In the genomic region with DNA sequence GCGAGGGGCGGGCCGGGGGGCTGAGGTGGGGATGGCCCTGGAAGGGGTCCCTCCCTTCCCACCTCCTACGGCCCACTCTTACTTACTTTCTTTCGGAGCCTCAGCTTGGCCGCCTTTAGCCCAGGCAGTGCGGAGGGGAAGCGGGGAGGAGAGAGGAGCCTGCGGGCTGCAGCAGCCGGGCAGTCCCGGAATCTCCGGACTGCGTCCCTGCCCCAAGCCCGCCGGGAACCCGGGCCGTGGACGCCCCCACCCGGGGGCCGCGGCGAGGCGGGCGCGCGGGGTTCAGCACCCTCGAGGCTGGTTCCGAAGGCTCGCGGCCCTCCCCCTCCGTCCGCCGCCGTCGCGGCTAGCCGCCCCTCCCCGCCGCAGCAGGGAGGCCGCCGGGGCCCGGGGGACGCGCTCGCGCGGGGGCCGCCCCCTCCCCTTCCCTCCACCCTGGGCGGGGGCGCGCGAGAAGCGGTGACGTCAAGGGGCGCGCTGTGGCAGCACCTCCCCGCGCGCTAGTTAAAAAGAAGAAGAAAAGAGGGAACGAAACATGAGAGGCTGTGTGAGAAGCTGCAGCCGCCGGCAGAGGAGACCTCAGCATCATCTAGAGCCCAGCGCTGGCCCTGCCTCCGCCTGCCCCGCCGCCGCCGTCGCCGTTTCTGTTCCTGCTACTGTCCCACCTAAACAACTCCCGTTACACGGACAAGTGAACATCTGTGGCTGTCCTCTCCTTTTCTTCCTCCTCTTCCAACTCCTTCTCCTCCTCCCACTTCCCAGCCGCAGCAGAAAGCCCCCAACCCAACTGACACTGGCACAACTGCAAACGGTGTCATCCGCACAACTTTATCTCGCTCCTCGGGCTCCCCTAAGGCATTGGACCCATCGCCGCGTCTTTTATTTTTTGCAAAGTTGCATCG, we compare ENCODE assay signal across 8 cellular contexts. TPM values are rescaled to one million over a fixed set of nuclear protein-coding genes. Genes with fewer than 3 reads are reported as not detected.
DNase-seq lines count a peak whose midpoint lies in the region; ATAC-seq, FAIRE-seq and TF ChIP-seq lines count a peak whose summit lies in the region.

A gene with protein sequence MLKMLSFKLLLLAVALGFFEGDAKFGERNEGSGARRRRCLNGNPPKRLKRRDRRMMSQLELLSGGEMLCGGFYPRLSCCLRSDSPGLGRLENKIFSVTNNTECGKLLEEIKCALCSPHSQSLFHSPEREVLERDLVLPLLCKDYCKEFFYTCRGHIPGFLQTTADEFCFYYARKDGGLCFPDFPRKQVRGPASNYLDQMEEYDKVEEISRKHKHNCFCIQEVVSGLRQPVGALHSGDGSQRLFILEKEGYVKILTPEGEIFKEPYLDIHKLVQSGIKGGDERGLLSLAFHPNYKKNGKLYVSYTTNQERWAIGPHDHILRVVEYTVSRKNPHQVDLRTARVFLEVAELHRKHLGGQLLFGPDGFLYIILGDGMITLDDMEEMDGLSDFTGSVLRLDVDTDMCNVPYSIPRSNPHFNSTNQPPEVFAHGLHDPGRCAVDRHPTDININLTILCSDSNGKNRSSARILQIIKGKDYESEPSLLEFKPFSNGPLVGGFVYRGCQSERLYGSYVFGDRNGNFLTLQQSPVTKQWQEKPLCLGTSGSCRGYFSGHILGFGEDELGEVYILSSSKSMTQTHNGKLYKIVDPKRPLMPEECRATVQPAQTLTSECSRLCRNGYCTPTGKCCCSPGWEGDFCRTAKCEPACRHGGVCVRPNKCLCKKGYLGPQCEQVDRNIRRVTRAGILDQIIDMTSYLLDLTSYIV (plus strand): TSS at position 536 of the 902 bp plus-strand sequence. CDS start 520 bp downstream, outside the sequence.

- H3K27me3 ChIP-seq in CD8-positive, alpha-beta memory T cell (ENCODE audit: insufficient read depth, low read length, poor library complexity, severe bottlenecking), result no peaks in the 10 kb centered on the region
- no peaks in the 10 kb centered on the region for H3K27me3 ChIP-seq in pancreas

- intact Hi-C loops in left ventricle myocardium superior (cut with micrococcal nuclease) (no loop called here), pancreas (cut with DNase I) (no loop called here)

- H3K4me1 ChIP-seq in CD8-positive, alpha-beta memory T cell (ENCODE audit: insufficient read depth, low read length), result no peaks in the 10 kb centered on the region
- H3K4me1 ChIP-seq in pancreas, result peaks cover 0 to 3% (median 0%) of the 10 kb centered on the region in 3 donors

- H3K27me3 Mint-ChIP-seq in CD8-positive, alpha-beta memory T cell, result peaks cover 16 to 54% of the 10 kb centered on the region in 2 donors

- H3K4me1 Mint-ChIP-seq in CD8-positive, alpha-beta memory T cell, result peaks cover 14 to 22% (median 21%) of the 10 kb centered on the region in 3 donors

- H3K4me3 Mint-ChIP-seq in CD8-positive, alpha-beta memory T cell, result peak within 1 kb of the TSS; percentile 50 to 85 (median 62)

- H3K36me3 Mint-ChIP-seq in CD8-positive, alpha-beta memory T cell, result no peaks in the 10 kb centered on the region

- no peak within 1 kb of the TSS for H3K27ac Mint-ChIP-seq in CD8-positive, alpha-beta memory T cell

- CTCF ChIA-PET in CD8-positive, alpha-beta memory T cell (lab: Charles Lee), result no interaction called here

- ATAC-seq in GM19452 (IDR thresholded peaks at IDR 0.05; ENCODE audit: unreplicated experiment) (peak; percentile 47), left ventricle myocardium superior (peak; percentile 85), pancreas (peak; percentile 70 to 86 (median 83)), HG03039 (IDR thresholded peaks at IDR 0.05; ENCODE audit: unreplicated experiment) (no peak)

- H3K27ac ChIP-seq in CD8-positive, alpha-beta memory T cell (ENCODE audit: low read depth, low read length), result no peak within 1 kb of the TSS
- H3K27ac ChIP-seq in angular gyrus (ENCODE audit: low read depth, low read length), result peak within 1 kb of the TSS; percentile 88
- peak within 1 kb of the TSS in 2 of 4 donors; percentile 12 to 34 for H3K27ac ChIP-seq in pancreas

- no peak for FAIRE-seq in pancreas (lab: Jason Lieb, UNC)

- peak in 1 of 5 donors; percentile 5 for DNase-seq in CD8-positive, alpha-beta memory T cell
- DNase-seq in NCI-H69 (lab: John Stamatoyannopoulos, UW) (peak; percentile 79), left ventricle myocardium superior (peak; percentile 44), pancreas (peak; percentile 30 to 77 (median 64)), NCI-H446 treated with DMSO at 0.1 percent for 48 hours (lab: John Stamatoyannopoulos, UW) (no peak)

- H3K4me3 ChIP-seq in CD8-positive, alpha-beta memory T cell (ENCODE audit: low read length), result no peak within 1 kb of the TSS
- peak within 1 kb of the TSS; percentile 33 to 61 (median 51) for H3K4me3 ChIP-seq in pancreas

- H3K9me3 Mint-ChIP-seq in CD8-positive, alpha-beta memory T cell, result peaks cover 0 to 4% (median 0%) of the 10 kb centered on the region in 5 donors

- POLR2A ChIA-PET in CD8-positive, alpha-beta memory T cell (lab: Charles Lee), result no interaction called here

- TF ChIP-seq CTCF in pancreas (IDR thresholded peaks at IDR 0.05), result no peak

- H3K9me3 ChIP-seq in CD8-positive, alpha-beta memory T cell (ENCODE audit: low read length), result no peaks in the 10 kb centered on the region
- H3K9me3 ChIP-seq in pancreas, result no peaks in the 10 kb centered on the region

- WGBS in pancreas, 2 donors, result 1 to 3% methylated on average over 26 to 81 of the region's 81 CpGs

- no peaks in the 10 kb centered on the region for H3K36me3 ChIP-seq in CD8-positive, alpha-beta memory T cell (ENCODE audit: insufficient read depth, low read length)
- H3K36me3 ChIP-seq in pancreas, result no peaks in the 10 kb centered on the region

RNA-seq across cellular contexts. Expression of the gene that starts here (rescaled TPM):
- total RNA-seq in CD8-positive, alpha-beta memory T cell, result not detected
- polyA plus RNA-seq in CD8-positive, alpha-beta memory T cell, result not detected
- total RNA-seq in left ventricle myocardium superior (not detected), pancreas (10 to 100 TPM in 1 of 6 donors, 1 to 10 TPM in 2, under 1 TPM in 3; 0.12 to 25.3 (median 2.3) TPM)
- under 1 TPM; 0.42 to 0.61 TPM for polyA plus RNA-seq in pancreas

Comparison
In these comparisons a context has a peak if more than half of its experiments do, and no peak if none do; other contexts are left out.
1. Peak in DNase-seq and ATAC-seq in left ventricle myocardium superior; RNA of the gene not detected or under 1 TPM.